8 cellular contexts compared by ENCODE assay signal in the genomic region with DNA sequence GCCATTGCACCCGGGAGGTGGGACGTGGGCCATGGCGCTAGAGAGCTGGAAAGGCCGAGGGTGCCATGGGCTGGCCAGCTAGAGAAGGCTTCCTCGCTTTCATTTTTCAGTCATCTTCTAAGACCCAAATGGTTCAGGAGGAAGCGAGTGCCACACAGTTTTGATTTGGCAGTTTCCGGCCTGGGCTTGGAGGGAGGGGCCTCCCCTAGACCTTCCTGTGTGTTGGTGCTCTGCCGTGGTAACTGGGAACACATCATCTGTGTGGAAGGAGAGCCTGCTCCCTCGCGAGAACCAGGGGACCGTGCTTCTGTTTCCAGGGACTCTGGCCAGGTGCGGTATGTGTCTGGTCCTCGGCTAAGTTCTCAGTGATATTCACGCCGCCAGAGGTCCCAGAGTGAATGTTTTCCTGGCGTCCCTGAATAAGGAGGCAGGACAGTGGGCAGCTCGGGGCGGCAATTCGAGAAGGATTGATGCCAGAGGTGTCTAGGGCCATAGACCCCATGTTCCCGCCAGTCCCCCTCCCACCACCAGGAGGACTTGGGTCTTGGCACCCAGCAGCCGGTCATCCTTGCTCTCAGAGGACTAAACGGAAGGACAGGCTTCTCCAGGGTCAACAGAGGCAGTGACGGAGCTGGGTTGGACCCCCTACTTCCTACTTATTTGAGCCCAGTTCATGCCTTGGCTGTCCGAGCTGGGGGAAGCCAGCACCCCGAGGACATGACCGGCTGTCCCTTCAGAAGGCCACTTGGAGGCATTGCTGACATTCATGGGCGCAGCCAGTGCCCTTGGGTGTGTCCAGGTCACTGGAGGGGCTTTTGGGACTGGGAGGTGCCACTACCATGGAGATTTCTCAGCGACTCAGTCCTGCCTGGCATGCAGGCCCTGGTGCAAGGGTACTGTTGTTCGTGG. TPM values are rescaled to one million over a fixed set of nuclear protein-coding genes. Genes with fewer than 3 reads are reported as not detected.
DNase-seq lines count a peak whose midpoint lies in the region; ATAC-seq lines count a peak whose summit lies in the region.

No MANE protein-coding gene starts in this region.

- no peaks in the 10 kb centered on the region for H3K36me3 ChIP-seq in Karpas-422 (ENCODE audit: insufficient read depth, low read length)

- no peaks in the 10 kb centered on the region for H3K9me2 ChIP-seq in Karpas-422 (replicated peaks; ENCODE audit: insufficient read depth, low read length)

- H3K4me2 ChIP-seq in Karpas-422 (ENCODE audit: low read depth, low read length, poor library complexity, severe bottlenecking), result peak overlapping the region; percentile 99

- no peaks in the 10 kb centered on the region for H3K27me3 ChIP-seq in Karpas-422 (ENCODE audit: low read length)
- no peaks in the 10 kb centered on the region for H3K27me3 ChIP-seq in right cardiac atrium (ENCODE audit: control insufficient read depth, insufficient read depth)

- intact Hi-C loops in right cardiac atrium (cut with DNase I), result no loop called here

- peak overlapping the region; percentile 89; the same call in 1 of the 2 replicates for H3K4me3 ChIP-seq in Karpas-422 (ENCODE audit: low read length)
- no peak overlapping the region for H3K4me3 ChIP-seq in right cardiac atrium (ENCODE audit: low read length)

- H4K20me1 ChIP-seq in Karpas-422 (ENCODE audit: insufficient read depth, low read depth, low read length), result peaks cover 45% of the 10 kb centered on the region

- H3K4me1 ChIP-seq in Karpas-422 (ENCODE audit: low read length) (peaks cover 25% of the 10 kb centered on the region), right cardiac atrium (ENCODE audit: control insufficient read depth, insufficient read depth, low read length) (peaks cover 2% of the 10 kb centered on the region)

- no peak overlapping the region for H2AFZ ChIP-seq in Karpas-422 (ENCODE audit: low read length)

- H3K9me3 ChIP-seq in Karpas-422 (ENCODE audit: low read length) (no peaks in the 10 kb centered on the region), right cardiac atrium (ENCODE audit: control insufficient read depth, low read length) (no peaks in the 10 kb centered on the region)

- no peak for DNase-seq in Karpas-422
- peak; percentile 47 for DNase-seq in activated T-cell treated with anti-CD3 and anti-CD28 coated beads for 4 hours
- DNase-seq in right cardiac atrium, result peak in 2 of 3 donors; percentile 54
- peak; percentile 30 to 72 (median 55) for DNase-seq in stimulated activated naive CD4-positive, alpha-beta T cell (lab: John Stamatoyannopoulos, UW)
- DNase-seq in NCI-H2196 (lab: John Stamatoyannopoulos, UW; ENCODE audit: unreplicated experiment), result no peak
- no peak for DNase-seq in NCI-H1105 (lab: John Stamatoyannopoulos, UW)

- ATAC-seq in right cardiac atrium, result no peak
- ATAC-seq in HG03378 (IDR thresholded peaks at IDR 0.05; ENCODE audit: unreplicated experiment), result no peak
- ATAC-seq in HG02610 (IDR thresholded peaks at IDR 0.05; ENCODE audit: unreplicated experiment), result no peak

- WGBS in right cardiac atrium, result 85% methylated on average over 29 of the region's 29 CpGs

- peak overlapping the region; percentile 82; the same call in 1 of the 2 replicates for H3K9ac ChIP-seq in Karpas-422 (ENCODE audit: low read length)

- no peaks in the 10 kb centered on the region for H3K79me2 ChIP-seq in Karpas-422 (ENCODE audit: low read length)

- H3K27ac ChIP-seq in Karpas-422 (ENCODE audit: low read length) (no peak overlapping the region), right cardiac atrium (ENCODE audit: low read length) (no peak overlapping the region)

RNA-seq across cellular contexts. Expression of a gene that starts 2.7 kb away (rescaled TPM):
- total RNA-seq in Karpas-422 (2014; rRNA removed; shearing (Covaris generic); ENCODE audit: low replicate concordance), result 3.9 and 7.9 TPM in 2 replicates
- total RNA-seq in right cardiac atrium, result 1 to 10 TPM; 4.8 to 6.0 (median 5.4) TPM
- 2.8 TPM for polyA plus RNA-seq in right cardiac atrium

RNA-seq across cellular contexts. Expression of a gene that starts 50.7 kb away (rescaled TPM):
- total RNA-seq in Karpas-422 (2014; rRNA removed; shearing (Covaris generic); ENCODE audit: low replicate concordance), result 27.3 and 57.0 TPM in 2 replicates
- 10 to 100 TPM; 15.4 to 25.6 (median 19.0) TPM for total RNA-seq in right cardiac atrium
- polyA plus RNA-seq in right cardiac atrium, result 12.6 TPM

Comparison
In these comparisons a context has a peak if more than half of its experiments do, and no peak if none do; other contexts are left out.
1. DNase-seq: peak in activated T-cell treated with anti-CD3 and anti-CD28 coated beads for 4 hours (single experiment), right cardiac atrium (2 of 3) and stimulated activated naive CD4-positive, alpha-beta T cell (6 of 6); none in Karpas-422 (single experiment), NCI-H2196 (single experiment) and NCI-H1105 (single experiment).